ENCODE assay signal across 17 cellular contexts in genomic region chr2:138244400-138245001, GRCh38.
A peak's percentile ranks its signal among the peaks of the same experiment; 100 is the strongest.
DNase-seq lines count a peak whose midpoint lies in the region; ATAC-seq, FAIRE-seq and TF ChIP-seq lines count a peak whose summit lies in the region.
"Had no signal": no experiment of that assay in that cellular context is flagged by ENCODE, and none has a peak within 500 bp of the region (broad histone marks: within the 10 kb centered on the region; RNA-seq: fewer than 3 reads in every experiment).

No MANE protein-coding gene starts in this region.

- no peak for FAIRE-seq in bronchial epithelial cell (lab: Jason Lieb, UNC)
- FAIRE-seq: HTR-8/SVneo, kidney, pancreas had no signal

- H3K36me3 ChIP-seq in bronchial epithelial cell (ENCODE audit: control insufficient read depth, insufficient read depth, low read length) (no peaks in the 10 kb centered on the region), mucosa of rectum (ENCODE audit: control insufficient read depth in 2 of 2, insufficient read depth in 2 of 2, low read length in 2 of 2) (no peaks in the 10 kb centered on the region)
- H3K36me3 ChIP-seq: pancreas had no signal

- ATAC-seq in HG03342 (IDR thresholded peaks at IDR 0.05; ENCODE audit: unreplicated experiment) (no peak), Right ventricle myocardium inferior (no peak)

- DNase-seq in Calu3, result peak; percentile 50
- peak; percentile 37 for DNase-seq in M059J (ENCODE audit: low read depth)
- DNase-seq in bronchial epithelial cell (ENCODE audit: low read depth), result peak; percentile 20
- DNase-seq in effector CD4-positive, alpha-beta T cell, result no peak
- no peak for DNase-seq in globus pallidus (ENCODE audit: low spot score)
- DNase-seq in Right ventricle myocardium inferior (ENCODE audit: missing footprints), result no peak
- DNase-seq: activated gamma-delta T cell treated with Interleukin-2 at 50 U/mL for 16 hours; DMS153; glutamatergic neuron; kidney; NK-92 treated with Interleukin-12 subunit alpha and Interleukin-12 subunit beta, amount 100 ng/mL, for 24 hours; pancreas had no signal

- no peaks in the 10 kb centered on the region for H3K9me3 Mint-ChIP-seq in Calu3 (ENCODE audit: low read depth, unreplicated experiment)
- H3K9me3 Mint-ChIP-seq: brain had no signal

- no peaks in the 10 kb centered on the region for H3K36me3 Mint-ChIP-seq in Calu3 (ENCODE audit: insufficient read depth, unreplicated experiment)
- H3K36me3 Mint-ChIP-seq: brain had no signal

- H3K27ac ChIP-seq in mucosa of rectum (ENCODE audit: low read depth in 2 of 2, low read length in 2 of 2), result peak overlapping the region; percentile 43 to 55

- H3K4me3 ChIP-seq in bronchial epithelial cell (ENCODE audit: low read depth, low read length) (no peak overlapping the region), mucosa of rectum (ENCODE audit: low read length in 2 of 2) (no peak overlapping the region)
- H3K4me3 ChIP-seq: pancreas had no signal

- H3K27ac Mint-ChIP-seq in Calu3 (ENCODE audit: unreplicated experiment), result peak overlapping the region; percentile 72
- H3K27ac Mint-ChIP-seq: B cell, brain had no signal

- intact Hi-C loops in Calu3 (cut with micrococcal nuclease; ENCODE audit: unreplicated experiment) (loop anchor here (5.0 kb wide), 1 partner anchor 128 kb away; no protein-coding TSS in a partner anchor), Right ventricle myocardium inferior (cut with DNase I) (no loop called here)

- TF ChIP-seq CTCF in Calu3 (IDR thresholded peaks at IDR 0.05; ENCODE audit: unreplicated experiment) (no peak), bronchial epithelial cell (IDR thresholded peaks at IDR 0.05; ENCODE audit: insufficient read depth, low read length, severe bottlenecking) (no peak)

- peaks cover 34% of the 10 kb centered on the region for H3K4me1 Mint-ChIP-seq in Calu3 (ENCODE audit: low read depth, unreplicated experiment)
- H3K4me1 Mint-ChIP-seq: B cell had no signal

- no peak overlapping the region for H3K9ac ChIP-seq in mucosa of rectum (ENCODE audit: low read depth in 1 of 2, low read length in 2 of 2)

- CTCF ChIA-PET in Calu3 (lab: Charles Lee), result interaction anchor here (0.8 to 1.3 kb wide), 2 partner anchors 30 to 124 kb away, joined by 3 to 4 read pairs; no protein-coding TSS in a partner anchor

- no peaks in the 10 kb centered on the region for H3K27me3 Mint-ChIP-seq in Calu3 (ENCODE audit: unreplicated experiment)
- H3K27me3 Mint-ChIP-seq: B cell, brain had no signal

- H3K4me3 Mint-ChIP-seq in Calu3 (ENCODE audit: low read depth, unreplicated experiment), result no peak overlapping the region
- H3K4me3 Mint-ChIP-seq: B cell, brain had no signal

- BruUV-seq in Calu3 (replicated peaks; lab: Mats Ljungman, UMichigan), result no TSS peak

- peaks cover 7 to 13% of the 10 kb centered on the region in 2 donors for H3K4me1 ChIP-seq in mucosa of rectum (ENCODE audit: control insufficient read depth in 2 of 2, insufficient read depth in 2 of 2, low read length in 2 of 2)

- no peaks in the 10 kb centered on the region for H3K9me3 ChIP-seq in mucosa of rectum (ENCODE audit: control insufficient read depth in 2 of 2, low read length in 2 of 2)
- H3K9me3 ChIP-seq: pancreas had no signal

- H3K27me3 ChIP-seq in bronchial epithelial cell (ENCODE audit: control insufficient read depth, insufficient read depth, low read length) (no peaks in the 10 kb centered on the region), mucosa of rectum (ENCODE audit: control insufficient read depth in 2 of 2, insufficient read depth in 2 of 2, low read length in 2 of 2) (no peaks in the 10 kb centered on the region)
- H3K27me3 ChIP-seq: pancreas had no signal

Comparison
In these comparisons a context has a peak if more than half of its experiments do, and no peak if none do; other contexts are left out.
1. DNase-seq: peak in Calu3 (single experiment), M059J (single experiment) and bronchial epithelial cell (single experiment); none in effector CD4-positive, alpha-beta T cell (single experiment), globus pallidus (single experiment) and Right ventricle myocardium inferior (single experiment).